ENCODE assay signal across 8 cellular contexts in genomic region chr1:206935491-206936067, GRCh38. TPM values are rescaled to one million over a fixed set of nuclear protein-coding genes. Genes with fewer than 3 reads are reported as not detected.
DNase-seq lines count a peak whose midpoint lies in the region; ATAC-seq and TF ChIP-seq lines count a peak whose summit lies in the region.

No MANE protein-coding gene starts in this region.

- peak; percentile 94 for ATAC-seq in GM23338

- H3K27me3 ChIP-seq in GM23338 (ENCODE audit: insufficient read depth): no peaks in the 10 kb centered on the region
- no peaks in the 10 kb centered on the region for H3K27me3 ChIP-seq in dorsolateral prefrontal cortex
- no peaks in the 10 kb centered on the region for H3K27me3 ChIP-seq in neural progenitor cell

- H3K4me3 ChIP-seq in GM23338: no peak overlapping the region
- H3K4me3 ChIP-seq in dorsolateral prefrontal cortex: no peak overlapping the region
- no peak overlapping the region for H3K4me3 ChIP-seq in neural progenitor cell
- no peak overlapping the region for H3K4me3 ChIP-seq in coronary artery

- H3K27me3 Mint-ChIP-seq in GM23338 (ENCODE audit: insufficient read depth, low read depth, poor library complexity): peaks cover 2% of the 10 kb centered on the region
- peaks cover 3% of the 10 kb centered on the region for H3K27me3 Mint-ChIP-seq in neural progenitor cell (ENCODE audit: insufficient read depth, low read depth)

- H3K27ac Mint-ChIP-seq in GM23338 (no peak overlapping the region), neural progenitor cell (no peak overlapping the region)

- no peak overlapping the region for H3K9ac ChIP-seq in neural progenitor cell

- H3K4me2 ChIP-seq in GM23338: no peak overlapping the region
- no peak overlapping the region for H3K4me2 ChIP-seq in neural progenitor cell

- H4K20me1 ChIP-seq in GM23338 (replicated peaks; ENCODE audit: insufficient read depth) (no peaks in the 10 kb centered on the region), neural progenitor cell (ENCODE audit: low read depth) (no peaks in the 10 kb centered on the region)

- no peaks in the 10 kb centered on the region for H3K9me3 ChIP-seq in neural progenitor cell (ENCODE audit: low read depth)

- H3K4me1 ChIP-seq in GM23338 (ENCODE audit: insufficient read depth): no peaks in the 10 kb centered on the region
- H3K4me1 ChIP-seq in neural progenitor cell: no peaks in the 10 kb centered on the region

- peak; percentile 46 for DNase-seq in AG08396 (ENCODE audit: low spot score)
- peak; percentile 90 for DNase-seq in GM23338 (ENCODE audit: low spot score)
- peak; percentile 33 for DNase-seq in SKM-1 (lab: John Stamatoyannopoulos, UW; ENCODE audit: unreplicated experiment)
- DNase-seq in dorsolateral prefrontal cortex: no peak
- peak; percentile 69 for DNase-seq in neural progenitor cell (ENCODE audit: low spot score)
- DNase-seq in T1000 (lab: John Stamatoyannopoulos, UW): no peak
- no peak for DNase-seq in coronary artery (ENCODE audit: low spot score)
- no peak for DNase-seq in NCI-H446 (lab: John Stamatoyannopoulos, UW)

- intact Hi-C loops in dorsolateral prefrontal cortex (cut with DNase I): no loop called here

- H3K36me3 ChIP-seq in GM23338 (ENCODE audit: insufficient read depth) (no peaks in the 10 kb centered on the region), neural progenitor cell (no peaks in the 10 kb centered on the region)

- H3K4me1 Mint-ChIP-seq in GM23338: no peaks in the 10 kb centered on the region
- H3K4me1 Mint-ChIP-seq in neural progenitor cell: no peaks in the 10 kb centered on the region

- no peaks in the 10 kb centered on the region for H3K9me3 Mint-ChIP-seq in GM23338
- no peaks in the 10 kb centered on the region for H3K9me3 Mint-ChIP-seq in neural progenitor cell

- H3K4me3 Mint-ChIP-seq in GM23338: no peak overlapping the region
- H3K4me3 Mint-ChIP-seq in neural progenitor cell: no peak overlapping the region

- peak; percentile 82 to 93 for TF ChIP-seq CTCF in GM23338 (conservative IDR thresholded peaks at IDR 0.05; ENCODE audit: low read depth in 2 of 2)
- TF ChIP-seq CTCF in dorsolateral prefrontal cortex (IDR thresholded peaks at IDR 0.05 in 54 of 56, conservative IDR thresholded peaks at IDR 0.05 in 2 of 56; ENCODE audit: low read depth in 1 of 56, partially characterized antibody in 56 of 56): peak in 47 of 56 donors; percentile 3 to 55 (median 35)
- peak; percentile 59 for TF ChIP-seq CTCF in neural progenitor cell (IDR thresholded peaks at IDR 0.05)
- TF ChIP-seq CTCF in coronary artery (IDR thresholded peaks at IDR 0.05): no peak

- H2AFZ ChIP-seq in GM23338 (peak overlapping the region; percentile 95), neural progenitor cell (replicated peaks) (no peak overlapping the region)

- H3K27ac ChIP-seq in GM23338 (ENCODE audit: low read depth) (no peak overlapping the region), dorsolateral prefrontal cortex (no peak overlapping the region), neural progenitor cell (no peak overlapping the region), coronary artery (no peak overlapping the region)

- H3K36me3 Mint-ChIP-seq in GM23338 (ENCODE audit: low read depth) (no peaks in the 10 kb centered on the region), neural progenitor cell (no peaks in the 10 kb centered on the region)

- H3K79me2 ChIP-seq in GM23338 (replicated peaks; ENCODE audit: insufficient read depth) (no peaks in the 10 kb centered on the region), neural progenitor cell (ENCODE audit: low read depth) (no peaks in the 10 kb centered on the region)

- no peaks in the 10 kb centered on the region for H3K9me2 ChIP-seq in GM23338 (ENCODE audit: insufficient read depth)

- no peaks in the 10 kb centered on the region for H3F3A ChIP-seq in GM23338 (replicated peaks; ENCODE audit: low read depth)
- no peaks in the 10 kb centered on the region for H3F3A ChIP-seq in neural progenitor cell (ENCODE audit: low read depth)

TF ChIP-seq in GM23338, 12 proteins besides CTCF, POLR2A, EP300 and RAD21 (continues in another document):
- no peak for TF ChIP-seq REST (IDR thresholded peaks at IDR 0.05; ENCODE audit: unreplicated experiment)

RNA-seq across cellular contexts. Expression of gene PIGR, which starts 10.7 kb away (rescaled TPM):
- total RNA-seq in GM23338 (2014; rRNA removed; shearing (Covaris generic)): not detected in 2 replicates
- polyA plus RNA-seq in GM23338 (2016; fragmentation: Nextera tagmentation; extraction: Ambion mirVana): not detected in 2 replicates
- total RNA-seq in dorsolateral prefrontal cortex: 1 to 10 TPM in 1 of 120 experiments, under 1 TPM in 12, not detected in 107; 0.07 to 2.7 (median 0.16) TPM
- not detected in 2 replicates for total RNA-seq in neural progenitor cell (ENCODE audit: low replicate concordance)

RNA-seq across cellular contexts. Expression of gene FCMR, which starts 13.8 kb away (rescaled TPM):
- not detected in 2 replicates for total RNA-seq in GM23338 (2014; rRNA removed; shearing (Covaris generic))
- polyA plus RNA-seq in GM23338 (2016; fragmentation: Nextera tagmentation; extraction: Ambion mirVana): 0.43 and 0.84 TPM in 2 replicates
- total RNA-seq in dorsolateral prefrontal cortex (1 to 10 TPM in 19 of 120 experiments, under 1 TPM in 41, not detected in 60; 0.24 to 2.7 (median 0.82) TPM), neural progenitor cell (ENCODE audit: low replicate concordance) (not detected in 2 replicates)

RNA-seq across cellular contexts. Expression of gene FCAMR, which starts 34.7 kb away (rescaled TPM):
- not detected in 2 replicates for total RNA-seq in GM23338 (2014; rRNA removed; shearing (Covaris generic))
- not detected in 2 replicates for polyA plus RNA-seq in GM23338 (2016; fragmentation: Nextera tagmentation; extraction: Ambion mirVana)
- total RNA-seq in dorsolateral prefrontal cortex (under 1 TPM in 1 of 120 experiments, not detected in 119; 0.50 TPM), neural progenitor cell (ENCODE audit: low replicate concordance) (not detected in 2 replicates)

RNA-seq across cellular contexts. Expression of gene IL24, which starts 38.3 kb away (rescaled TPM):
- total RNA-seq in GM23338 (2014; rRNA removed; shearing (Covaris generic)): not detected in 2 replicates
- not detected in 2 replicates for polyA plus RNA-seq in GM23338 (2016; fragmentation: Nextera tagmentation; extraction: Ambion mirVana)
- total RNA-seq in dorsolateral prefrontal cortex: not detected
- total RNA-seq in neural progenitor cell (ENCODE audit: low replicate concordance): not detected in 2 replicates

Comparison
In these comparisons a context has a peak if more than half of its experiments do, and no peak if none do; other contexts are left out.
1. DNase-seq: peak in AG08396 (single experiment), GM23338 (single experiment), SKM-1 (single experiment) and neural progenitor cell (single experiment); none in dorsolateral prefrontal cortex (0 of 10), T1000 (single experiment), coronary artery (single experiment) and NCI-H446 (0 of 2).